17 cellular contexts compared by ENCODE assay signal in genomic region chr1:219184337-219184736, GRCh38.
"Had no signal": no experiment of that assay in that cellular context is flagged by ENCODE, and none has a peak within 500 bp of the region (broad histone marks: within the 10 kb centered on the region; RNA-seq: fewer than 3 reads in every experiment).

No MANE protein-coding gene starts in this region.

- H3K27me3 Mint-ChIP-seq: activated T-helper 17 cell treated with anti-CD3 and anti-CD28 coated beads, Interleukin-2, amount 50 U/mL, for 72 hours had no signal

- H3K4me3 ChIP-seq: body of pancreas, colonic mucosa, esophagus squamous epithelium, left ventricle myocardium inferior, ovary, sigmoid colon, thoracic aorta, upper lobe of right lung had no signal

- H3K27ac ChIP-seq: body of pancreas, colonic mucosa, esophagus squamous epithelium, left ventricle myocardium inferior, ovary, thoracic aorta, upper lobe of right lung had no signal

- H3K4me3 Mint-ChIP-seq: activated naive CD4-positive, alpha-beta T cell treated with anti-CD3 and anti-CD28 coated beads for 36 hours; activated T-helper 17 cell treated with anti-CD3 and anti-CD28 coated beads, Interleukin-2, amount 50 U/mL, for 72 hours; neural crest cell had no signal

- H3K36me3 ChIP-seq: colonic mucosa, ovary, thoracic aorta had no signal

- H3K9me3 ChIP-seq: body of pancreas, colonic mucosa, esophagus squamous epithelium, ovary, sigmoid colon, thoracic aorta, upper lobe of right lung had no signal

- H3K4me1 ChIP-seq: colonic mucosa had no signal

- H3K27me3 ChIP-seq: body of pancreas, colonic mucosa, esophagus squamous epithelium, ovary, sigmoid colon, upper lobe of right lung had no signal

- H3K27ac Mint-ChIP-seq: activated naive CD4-positive, alpha-beta T cell treated with anti-CD3 and anti-CD28 coated beads for 36 hours; activated T-helper 17 cell treated with anti-CD3 and anti-CD28 coated beads, Interleukin-2, amount 50 U/mL, for 72 hours had no signal

- ATAC-seq: activated T-helper 17 cell treated with anti-CD3 and anti-CD28 coated beads, Interleukin-2, amount 50 U/mL, for 72 hours; body of pancreas; upper lobe of right lung had no signal

- DNase-seq: activated CD4-positive, alpha-beta T cell treated with anti-CD3 and anti-CD28 coated beads, Interleukin-2, amount 50 U/mL, for 48 hours; activated naive CD4-positive, alpha-beta T cell treated with anti-CD3 and anti-CD28 coated beads for 36 hours; body of pancreas; caudate nucleus; colonic mucosa; esophagus squamous epithelium; hippocampal formation; left ventricle myocardium inferior; ovary; sigmoid colon; stimulated activated CD4-positive, alpha-beta T cell treated with anti-CD3 and anti-CD28 coated beads, Interleukin-1b, Interleukin-23, amount 100 ng/mL, for 48 hours; T-helper 1 cell; T1000; upper lobe of right lung had no signal

- H3K9me3 Mint-ChIP-seq: activated naive CD4-positive, alpha-beta T cell treated with anti-CD3 and anti-CD28 coated beads for 36 hours; activated T-helper 17 cell treated with anti-CD3 and anti-CD28 coated beads, Interleukin-2, amount 50 U/mL, for 72 hours; neural crest cell had no signal
